8 cellular contexts compared by ENCODE assay signal in genomic region chr13:101627556-101627943, GRCh38.
A peak's percentile ranks its signal among the peaks of the same experiment; 100 is the strongest.
DNase-seq lines count a peak whose midpoint lies in the region; ATAC-seq lines count a peak whose summit lies in the region.

No MANE protein-coding gene starts in this region.

- H3K27ac ChIP-seq in CD4-positive, CD25-positive, alpha-beta regulatory T cell (ENCODE audit: insufficient read depth, low read length, poor library complexity, severe bottlenecking): peak overlapping the region; percentile 33

- H3K27me3 ChIP-seq in CD4-positive, CD25-positive, alpha-beta regulatory T cell (ENCODE audit: control insufficient read depth, insufficient read depth, low read length): peaks cover 5% of the 10 kb centered on the region

- H3K4me1 Mint-ChIP-seq in CD4-positive, CD25-positive, alpha-beta regulatory T cell: peaks cover 7 to 43% (median 23%) of the 10 kb centered on the region in 4 donors

- peak; percentile 12 to 19 for ATAC-seq in CD4-positive, CD25-positive, alpha-beta regulatory T cell (ENCODE audit: low read depth in 2 of 2)
- ATAC-seq in GM19328 (IDR thresholded peaks at IDR 0.05; ENCODE audit: unreplicated experiment): peak; percentile 42
- peak; percentile 58 for ATAC-seq in HG03342 (IDR thresholded peaks at IDR 0.05; ENCODE audit: unreplicated experiment)
- peak; percentile 5 to 42 for ATAC-seq in activated naive CD4-positive, alpha-beta T cell treated with anti-CD3 and anti-CD28 coated beads, Interleukin-2, amount 50 U/mL, for 72 hours
- peak; percentile 52 for ATAC-seq in sciatic nerve

- no peak for DNase-seq in CD4-positive, CD25-positive, alpha-beta regulatory T cell
- no peak for DNase-seq in activated naive CD4-positive, alpha-beta T cell treated with anti-CD3 and anti-CD28 coated beads, Interleukin-2, amount 50 U/mL, for 72 hours (ENCODE audit: low spot score in 2 of 2)
- DNase-seq in sciatic nerve (ENCODE audit: low spot score): no peak
- no peak for DNase-seq in stimulated activated naive CD4-positive, alpha-beta T cell (lab: John Stamatoyannopoulos, UW)
- DNase-seq in RKO (ENCODE audit: low spot score): no peak
- no peak for DNase-seq in activated CD4-positive, alpha-beta T cell treated with anti-CD3 and anti-CD28 coated beads for 48 hours

- H3K36me3 ChIP-seq in CD4-positive, CD25-positive, alpha-beta regulatory T cell (ENCODE audit: control insufficient read depth, insufficient read depth, low read length): no peaks in the 10 kb centered on the region

- H3K4me1 ChIP-seq in CD4-positive, CD25-positive, alpha-beta regulatory T cell (ENCODE audit: control insufficient read depth, insufficient read depth, low read length, poor library complexity, severe bottlenecking): peaks cover 18% of the 10 kb centered on the region

- intact Hi-C loops in sciatic nerve (cut with DNase I): no loop called here

- H3K9me3 ChIP-seq in CD4-positive, CD25-positive, alpha-beta regulatory T cell (ENCODE audit: control insufficient read depth in 2 of 2, low read length in 2 of 2): no peaks in the 10 kb centered on the region

- H3K4me3 Mint-ChIP-seq in CD4-positive, CD25-positive, alpha-beta regulatory T cell: peak overlapping the region; percentile 59 to 84 (median 68)

- peak overlapping the region; percentile 86 for H3K4me3 ChIP-seq in CD4-positive, CD25-positive, alpha-beta regulatory T cell (ENCODE audit: low read depth, low read length)

- H3K27me3 Mint-ChIP-seq in CD4-positive, CD25-positive, alpha-beta regulatory T cell: no peaks in the 10 kb centered on the region

- peaks cover 0 to 2% (median 0%) of the 10 kb centered on the region in 7 donors for H3K9me3 Mint-ChIP-seq in CD4-positive, CD25-positive, alpha-beta regulatory T cell
- peaks cover 0 to 2% of the 10 kb centered on the region in 2 donors for H3K9me3 Mint-ChIP-seq in activated naive CD4-positive, alpha-beta T cell treated with anti-CD3 and anti-CD28 coated beads, Interleukin-2, amount 50 U/mL, for 72 hours

- H3K36me3 Mint-ChIP-seq in CD4-positive, CD25-positive, alpha-beta regulatory T cell: no peaks in the 10 kb centered on the region
- H3K36me3 Mint-ChIP-seq in activated naive CD4-positive, alpha-beta T cell treated with anti-CD3 and anti-CD28 coated beads, Interleukin-2, amount 50 U/mL, for 72 hours: peaks cover 0 to 8% of the 10 kb centered on the region in 2 donors

- peak overlapping the region; percentile 87 to 95 (median 92) for H3K27ac Mint-ChIP-seq in CD4-positive, CD25-positive, alpha-beta regulatory T cell
- peak overlapping the region; percentile 27 to 65 for H3K27ac Mint-ChIP-seq in activated naive CD4-positive, alpha-beta T cell treated with anti-CD3 and anti-CD28 coated beads, Interleukin-2, amount 50 U/mL, for 72 hours
